31 cellular contexts compared by ENCODE assay signal in genomic region chr10:5259952-5260578, GRCh38.
"Had no signal": no experiment of that assay in that cellular context is flagged by ENCODE, and none has a peak within 500 bp of the region (broad histone marks: within the 10 kb centered on the region; RNA-seq: fewer than 3 reads in every experiment).

No MANE protein-coding gene starts in this region.

- H3K4me1 ChIP-seq: parathyroid adenoma, psoas muscle, spleen, suprapubic skin, testis, tibial artery, transverse colon, upper lobe of left lung, vagina had no signal

- H3K27ac Mint-ChIP-seq: natural killer cell; nephron; neural progenitor cell; progenitor cell of endocrine pancreas; stimulated activated memory B cell treated with anti-CD40 and anti-IgM and Interleukin-4, amounts not matched to agents 10 μg/mL and 1 μg/mL and 100 μg/mL, for 72 hours; stimulated activated naive CD8-positive, alpha-beta T cell treated with anti-CD3 and anti-CD28 coated beads, Interleukin-15, amount 100 ng/mL, for 72 hours had no signal

- FAIRE-seq: urothelium cell line had no signal

- H3K79me2 ChIP-seq: parathyroid adenoma had no signal

- H3K36me3 ChIP-seq: neural progenitor cell, ovary, spleen, suprapubic skin, tibial artery, transverse colon, upper lobe of left lung, vagina had no signal

- H3K9me3 ChIP-seq: ovary, suprapubic skin, testis, vagina had no signal

- H3K27me3 Mint-ChIP-seq: progenitor cell of endocrine pancreas; stimulated activated memory B cell treated with anti-CD40 and anti-IgM and Interleukin-4, amounts not matched to agents 10 μg/mL and 1 μg/mL and 100 μg/mL, for 72 hours had no signal

- ATAC-seq: natural killer cell; psoas muscle; right cardiac atrium; sciatic nerve; stimulated activated memory B cell treated with anti-CD40 and anti-IgM and Interleukin-4, amounts not matched to agents 10 μg/mL and 1 μg/mL and 100 μg/mL, for 72 hours; stimulated activated naive CD8-positive, alpha-beta T cell treated with anti-CD3 and anti-CD28 coated beads, Interleukin-15, amount 100 ng/mL, for 72 hours; stimulated activated naive CD8-positive, alpha-beta T cell treated with anti-CD3 and anti-CD28 coated beads, Interleukin-15, Interleukin-2, amounts not matched to agents 100 U/mL and 50 U/mL, for 24 hours had no signal

- H3K9ac ChIP-seq: neural progenitor cell, parathyroid adenoma had no signal

- H3K4me1 Mint-ChIP-seq: nephron; stimulated activated memory B cell treated with anti-CD40 and anti-IgM and Interleukin-4, amounts not matched to agents 10 μg/mL and 1 μg/mL and 100 μg/mL, for 72 hours; stimulated activated naive CD8-positive, alpha-beta T cell treated with anti-CD3 and anti-CD28 coated beads, Interleukin-15, amount 100 ng/mL, for 72 hours had no signal

- H3K36me3 Mint-ChIP-seq: neural progenitor cell; stimulated activated memory B cell treated with anti-CD40 and anti-IgM and Interleukin-4, amounts not matched to agents 10 μg/mL and 1 μg/mL and 100 μg/mL, for 72 hours had no signal

- H3K4me3 ChIP-seq: neural progenitor cell, ovary, psoas muscle, skin epidermis, smooth muscle cell, spleen, suprapubic skin, testis, tibial artery, transverse colon, upper lobe of left lung, vagina had no signal

- H3K4me2 ChIP-seq: neural progenitor cell, smooth muscle cell had no signal

- H3K4me3 Mint-ChIP-seq: natural killer cell; nephron; neural progenitor cell; stimulated activated memory B cell treated with anti-CD40 and anti-IgM and Interleukin-4, amounts not matched to agents 10 μg/mL and 1 μg/mL and 100 μg/mL, for 72 hours; stimulated activated naive CD8-positive, alpha-beta T cell treated with anti-CD3 and anti-CD28 coated beads, Interleukin-15, amount 100 ng/mL, for 72 hours had no signal

- H3K27me3 ChIP-seq: neural progenitor cell, ovary, spleen, suprapubic skin, testis, tibial artery, transverse colon, upper lobe of left lung, vagina had no signal

- H2AFZ ChIP-seq: neural progenitor cell, parathyroid adenoma had no signal

- DNase-seq: natural killer cell; occipital lobe; ovary; posterior cingulate gyrus; psoas muscle; right cardiac atrium; spleen; stimulated activated CD4-positive, alpha-beta T cell treated with anti-CD3 and anti-CD28 coated beads, Interleukin-12 subunit alpha, Interleukin-12 subunit beta, amount 100 ng/mL, for 4 hours; stimulated activated CD4-positive, alpha-beta T cell treated with anti-CD3 and anti-CD28 coated beads, Interleukin-1b, Interleukin-23, amount 100 ng/mL, for 48 hours; stimulated activated CD4-positive, alpha-beta T cell treated with anti-CD3 and anti-CD28 coated beads, Interleukin-4, amount 100 ng/mL, for 1 hour; stimulated activated CD4-positive, alpha-beta T cell treated with anti-CD3 and anti-CD28 coated beads, Interleukin-4, amount 100 ng/mL, for 4 hours; stimulated activated CD8-positive, alpha-beta memory T cell treated with anti-CD3 and anti-CD28 coated beads, Interleukin-4, amount 100 ng/mL, for 48 hours; stimulated activated naive CD4-positive, alpha-beta T cell; stimulated activated naive CD8-positive, alpha-beta T cell treated with anti-CD3 and anti-CD28 coated beads, Interleukin-15, amount 100 ng/mL, for 72 hours; stimulated activated naive CD8-positive, alpha-beta T cell treated with anti-CD3 and anti-CD28 coated beads, Interleukin-15, Interleukin-2, amounts not matched to agents 100 U/mL and 50 U/mL, for 24 hours; substantia nigra; testis; tibial artery; transverse colon; upper lobe of left lung had no signal

- H3K9me3 Mint-ChIP-seq: natural killer cell had no signal

- H3K27ac ChIP-seq: neural progenitor cell, ovary, parathyroid adenoma, psoas muscle, skin epidermis, spleen, suprapubic skin, testis, tibial artery, transverse colon, upper lobe of left lung, vagina had no signal
